Comparison of ENCODE assay signal across 11 cellular contexts in genomic region chr3:114428173-114428606, GRCh38.
DNase-seq lines count a peak whose midpoint lies in the region; ATAC-seq, FAIRE-seq and TF ChIP-seq lines count a peak whose summit lies in the region.
"Had no signal": no experiment of that assay in that cellular context is flagged by ENCODE, and none has a peak within 500 bp of the region (broad histone marks: within the 10 kb centered on the region; RNA-seq: fewer than 3 reads in every experiment).

No MANE protein-coding gene starts in this region.

- H3K27me3 ChIP-seq in hepatocyte, result no peaks in the 10 kb centered on the region
- H3K27me3 ChIP-seq: BLaER1 had no signal

- FAIRE-seq in H54 (lab: Jason Lieb, UNC), result no peak

- H3K4me2 ChIP-seq in hepatocyte, result no peak overlapping the region
- H3K4me2 ChIP-seq: BLaER1 had no signal

- WGBS in hepatocyte (ENCODE audit: low lambda C conversion rate, missing lambda C conversion rate), result 91% methylated on average over 5 of the region's 5 CpGs

- H3K9me2 ChIP-seq in hepatocyte (replicated peaks; ENCODE audit: insufficient read depth), result no peaks in the 10 kb centered on the region

- H4K20me1 ChIP-seq in hepatocyte (ENCODE audit: insufficient read depth, poor library complexity, severe bottlenecking), result no peaks in the 10 kb centered on the region

- no peaks in the 10 kb centered on the region for H3K36me3 ChIP-seq in hepatocyte (replicated peaks; ENCODE audit: insufficient read depth, low read depth)
- H3K36me3 ChIP-seq: BLaER1 had no signal

- no peak for TF ChIP-seq POLR2A in H54 (IDR thresholded peaks at IDR 0.05; ENCODE audit: low read depth, low read length)

- no peak overlapping the region for H3K27ac Mint-ChIP-seq in T-helper 17 cell
- H3K27ac Mint-ChIP-seq: T-helper 1 cell treated with Interleukin-12 subunit alpha and Interleukin-12 subunit beta and Interleukin-4 antibody, amounts not matched to agents 30 μg/mL and 1 μg/mL, for 36 hours had no signal

- no peaks in the 10 kb centered on the region for H3K27me3 Mint-ChIP-seq in T-helper 17 cell

- peaks cover 3% of the 10 kb centered on the region for H3K9me3 ChIP-seq in T-helper 17 cell (ENCODE audit: control insufficient read depth, low read length, poor library complexity, severe bottlenecking)
- no peaks in the 10 kb centered on the region for H3K9me3 ChIP-seq in hepatocyte (ENCODE audit: low read depth)
- H3K9me3 ChIP-seq: BLaER1 had no signal

- H2AFZ ChIP-seq in hepatocyte, result no peak overlapping the region

- peaks cover 2% of the 10 kb centered on the region for H3K36me3 Mint-ChIP-seq in T-helper 17 cell (ENCODE audit: low read depth)

- H3K4me1 ChIP-seq in hepatocyte (ENCODE audit: insufficient read depth), result no peaks in the 10 kb centered on the region
- H3K4me1 ChIP-seq: BLaER1 had no signal

- no peak for DNase-seq in T-helper 17 cell
- DNase-seq in hepatocyte (ENCODE audit: low spot score), result no peak
- DNase-seq in NCI-H524 treated with DMSO at 0.1 percent for 48 hours (lab: John Stamatoyannopoulos, UW), result no peak
- DNase-seq in SW 1271 (lab: John Stamatoyannopoulos, UW), result no peak
- no peak for DNase-seq in H54 (ENCODE audit: insufficient read length, low spot score)
- DNase-seq: NCI-H748 treated with DMSO at 0.1 percent for 48 hours had no signal

- peak; percentile 60 for ATAC-seq in GM18520 (IDR thresholded peaks at IDR 0.05; ENCODE audit: unreplicated experiment)
- ATAC-seq in GM21717 (IDR thresholded peaks at IDR 0.05; ENCODE audit: unreplicated experiment), result peak; percentile 92
- peak; percentile 95 for ATAC-seq in HG03354 (IDR thresholded peaks at IDR 0.05; ENCODE audit: poor library complexity, severe bottlenecking, unreplicated experiment)
- ATAC-seq in T-helper 17 cell, result peak; percentile 64

- no peak overlapping the region for H3K27ac ChIP-seq in hepatocyte
- H3K27ac ChIP-seq: BLaER1 had no signal

- TF ChIP-seq CTCF in hepatocyte (IDR thresholded peaks at IDR 0.05; ENCODE audit: poor library complexity), result no peak

- peaks cover 12% of the 10 kb centered on the region for H3K4me1 Mint-ChIP-seq in T-helper 17 cell

- no peak overlapping the region for H3K4me3 Mint-ChIP-seq in T-helper 17 cell
- H3K4me3 Mint-ChIP-seq: T-helper 1 cell treated with Interleukin-12 subunit alpha and Interleukin-12 subunit beta and Interleukin-4 antibody, amounts not matched to agents 30 μg/mL and 1 μg/mL, for 36 hours had no signal

- H3K79me2 ChIP-seq in hepatocyte, result peaks cover 3% of the 10 kb centered on the region

- H3K4me3 ChIP-seq in hepatocyte, result no peak overlapping the region
- H3K4me3 ChIP-seq: BLaER1 had no signal
